In genomic region chr1:172002725-172003345, GRCh38 we compare ENCODE assay signal across 7 cellular contexts.
A peak's percentile ranks its signal among the peaks of the same experiment; 100 is the strongest.
DNase-seq lines count a peak whose midpoint lies in the region; ATAC-seq, FAIRE-seq and TF ChIP-seq lines count a peak whose summit lies in the region.

No MANE protein-coding gene starts in this region.

- H3K27me3 ChIP-seq in CD4-positive, alpha-beta memory T cell (ENCODE audit: insufficient read depth, low read length), result no peaks in the 10 kb centered on the region
- no peaks in the 10 kb centered on the region; a peak in 1 of 4 replicates for H3K27me3 ChIP-seq in GM12878 (replicated peaks in 1 of 2; ENCODE audit: control insufficient read depth in 2 of 2, insufficient read depth in 2 of 2, low read length in 1 of 2)
- no peaks in the 10 kb centered on the region for H3K27me3 ChIP-seq in vagina

- in situ Hi-C loops in GM12878 (cut with MboI), result no loop called here

- peak; percentile 97 for TF ChIP-seq RAD21 in GM12878 (IDR thresholded peaks at IDR 0.05; ENCODE audit: insufficient read depth, low read depth, low read length)

- BruUV-seq in GM12878 (replicated peaks; lab: Mats Ljungman, UMichigan), result no TSS peak

- CTCF ChIA-PET in CD4-positive, alpha-beta memory T cell (lab: Charles Lee; ENCODE audit: partially characterized antibody), result interaction anchor here (0.6 to 6.1 kb wide), 27 partner anchors 8 to 448 kb away, joined by 3 to 56 read pairs (median 4); partner anchors contain the start of gene PIGC
- CTCF ChIA-PET in GM12878 (lab: Yijun Ruan, JAX), result interaction anchor here (0.6 to 6.2 kb wide), 76 partner anchors 9 to 723 kb away, joined by 3 to 91 read pairs (median 4); partner anchors contain the start of genes C1orf105 and PIGC

- H3K9me3 Mint-ChIP-seq in CD4-positive, alpha-beta memory T cell, result no peaks in the 10 kb centered on the region

- no peak overlapping the region for H3K27ac ChIP-seq in CD4-positive, alpha-beta memory T cell (ENCODE audit: low read depth, low read length)
- H3K27ac ChIP-seq in GM12878 (ENCODE audit: control insufficient read depth, insufficient read depth), result no peak overlapping the region
- H3K27ac ChIP-seq in vagina, result no peak overlapping the region

- 1% methylated on average over 3 of the region's 3 CpGs for WGBS in GM12878 (ENCODE audit: insufficient coverage, insufficient replicate concordance, low lambda C conversion rate, missing lambda C conversion rate)

- H3K4me1 Mint-ChIP-seq in CD4-positive, alpha-beta memory T cell, result peaks cover 6 to 16% (median 8%) of the 10 kb centered on the region in 4 donors

- H3K4me2 ChIP-seq in GM12878 (ENCODE audit: control insufficient read depth, insufficient read depth), result no peak overlapping the region

- H3K27ac Mint-ChIP-seq in CD4-positive, alpha-beta memory T cell, result no peak overlapping the region

- no peaks in the 10 kb centered on the region for H3K79me2 ChIP-seq in GM12878 (ENCODE audit: control insufficient read depth, insufficient read depth, low read length)

- SMC1A ChIA-PET in GM12878 (lab: Charles Lee; ENCODE audit: uncharacterized antibody, unreplicated experiment), result interaction anchor here (0.6 to 4.9 kb wide), 48 partner anchors 8 to 922 kb away, joined by 3 to 49 read pairs (median 4); partner anchors contain the start of gene C1orf105

- H3K4me1 ChIP-seq in CD4-positive, alpha-beta memory T cell (ENCODE audit: insufficient read depth, low read length), result no peaks in the 10 kb centered on the region
- H3K4me1 ChIP-seq in GM12878 (ENCODE audit: control insufficient read depth, insufficient read depth, low read length) (no peaks in the 10 kb centered on the region), vagina (no peaks in the 10 kb centered on the region)

- intact Hi-C loops in CD4-positive, alpha-beta memory T cell (cut with micrococcal nuclease), result loop anchor here (1.0 to 5.0 kb wide), 4 partner anchors 396 to 724 kb away; partner anchors contain the start of gene PIGC
- intact Hi-C loops in GM12878 (cut with micrococcal nuclease; ENCODE audit: unreplicated experiment), result loop anchor here (1.0 to 5.0 kb wide), 7 partner anchors 88 to 714 kb away; partner anchors contain the start of gene PIGC
- intact Hi-C loops in vagina (cut with DNase I), result loop anchor here (10.0 kb wide), 1 partner anchor 442 kb away; the partner anchor contains the start of gene PIGC

- TF ChIP-seq POLR2A in GM12878 (IDR thresholded peaks at IDR 0.05; ENCODE audit: low read depth, low read length), result no peak
- TF ChIP-seq POLR2A in vagina (IDR thresholded peaks at IDR 0.05), result no peak

- peak; percentile 66 for FAIRE-seq in GM12878 (lab: Jason Lieb, UNC)

- H3K27me3 Mint-ChIP-seq in CD4-positive, alpha-beta memory T cell, result no peaks in the 10 kb centered on the region

- H3K36me3 Mint-ChIP-seq in CD4-positive, alpha-beta memory T cell, result no peaks in the 10 kb centered on the region

- no peaks in the 10 kb centered on the region for H3K36me3 ChIP-seq in CD4-positive, alpha-beta memory T cell (ENCODE audit: insufficient read depth, low read length)
- H3K36me3 ChIP-seq in GM12878 (ENCODE audit: control insufficient read depth in 2 of 2, insufficient read depth in 2 of 2, low read length in 1 of 2) (no peaks in the 10 kb centered on the region), vagina (no peaks in the 10 kb centered on the region)

- DNase-seq in CD4-positive, alpha-beta memory T cell, result peak; percentile 30 to 46 (median 32)
- DNase-seq in GM10266 (ENCODE audit: extremely low spot score), result peak; percentile 17
- DNase-seq in NCI-H446 treated with DMSO at 0.1 percent for 48 hours (lab: John Stamatoyannopoulos, UW), result peak; percentile 60
- peak; percentile 28 for DNase-seq in GM12878 (ENCODE audit: low read depth, low spot score)
- DNase-seq in kidney tubule cell (ENCODE audit: low spot score), result peak; percentile 63
- DNase-seq in vagina (ENCODE audit: extremely low spot score in 2 of 2), result no peak

- H3K4me3 ChIP-seq in CD4-positive, alpha-beta memory T cell (ENCODE audit: low read length in 2 of 2), result no peak overlapping the region
- no peak overlapping the region for H3K4me3 ChIP-seq in GM12878
- no peak overlapping the region for H3K4me3 ChIP-seq in vagina

- RAD21 ChIA-PET in GM12878 (lab: Charles Lee; ENCODE audit: unreplicated experiment), result interaction anchor here (0.6 to 4.4 kb wide), 30 partner anchors 13 to 717 kb away, joined by 3 to 75 read pairs (median 4); partner anchors contain the start of gene PIGC

- H3K9me3 ChIP-seq in CD4-positive, alpha-beta memory T cell (ENCODE audit: control insufficient read depth in 1 of 2, low read length in 2 of 2), result no peaks in the 10 kb centered on the region
- no peaks in the 10 kb centered on the region for H3K9me3 ChIP-seq in GM12878 (replicated peaks; ENCODE audit: control insufficient read depth, insufficient read depth, low read length)
- no peaks in the 10 kb centered on the region for H3K9me3 ChIP-seq in vagina

- no peak for TF ChIP-seq EP300 in GM12878 (IDR thresholded peaks at IDR 0.05; ENCODE audit: borderline replicate concordance in 1 of 2, control insufficient read depth in 1 of 2, low read depth in 2 of 2, low read length in 2 of 2)

- no peak overlapping the region for H2AFZ ChIP-seq in GM12878 (ENCODE audit: control insufficient read depth, low read depth, low read length)

- POLR2A ChIA-PET in CD4-positive, alpha-beta memory T cell (lab: Charles Lee; ENCODE audit: partially characterized antibody), result interaction anchor here (0.5 to 1.0 kb wide), 2 partner anchors 422 to 530 kb away, joined by 3 read pairs; partner anchors contain the start of gene SUCO
- POLR2A ChIA-PET in GM12878 (lab: Charles Lee), result interaction anchor here (1.3 kb wide), 1 partner anchor 402 kb away, joined by 3 read pairs; no protein-coding TSS in a partner anchor

- ATAC-seq in GM12878 (peak; percentile 72), GM19452 (IDR thresholded peaks at IDR 0.05; ENCODE audit: unreplicated experiment) (no peak)

- no peaks in the 10 kb centered on the region for H4K20me1 ChIP-seq in GM12878 (ENCODE audit: control insufficient read depth, insufficient read depth)

- H3K9ac ChIP-seq in GM12878 (ENCODE audit: control insufficient read depth, insufficient read depth, low read length), result no peak overlapping the region

- TF ChIP-seq CTCF in GM10266 (IDR thresholded peaks at IDR 0.05; ENCODE audit: control insufficient read depth, insufficient read depth, low read depth, missing control alignments) (peak; percentile 71), GM12878 (IDR thresholded peaks at IDR 0.05 in 2 of 3, conservative IDR thresholded peaks at IDR 0.05 in 1 of 3; ENCODE audit: control insufficient read depth in 2 of 3, extremely low read depth in 1 of 3, insufficient read depth in 1 of 3, low read depth in 3 of 3, low read length in 3 of 3) (peak; percentile 56 to 85 (median 65)), vagina (IDR thresholded peaks at IDR 0.05) (peak in 2 of 3 experiments; percentile 53 to 73)

- no peak overlapping the region for H3K4me3 Mint-ChIP-seq in CD4-positive, alpha-beta memory T cell

TF ChIP-seq in GM12878, 131 proteins besides CTCF, POLR2A, EP300 and RAD21:
- no peak for TF ChIP-seq NR2F1 (conservative IDR thresholded peaks at IDR 0.05)
- TF ChIP-seq SKIL (IDR thresholded peaks at IDR 0.05; ENCODE audit: low read depth, poor library complexity, severe bottlenecking), result peak; percentile 21
- TF ChIP-seq SMC3 (IDR thresholded peaks at IDR 0.05; ENCODE audit: borderline replicate concordance, low read length), result peak; percentile 80; the same call in 1 of the 2 replicates
- TF ChIP-seq, protein P1, sequence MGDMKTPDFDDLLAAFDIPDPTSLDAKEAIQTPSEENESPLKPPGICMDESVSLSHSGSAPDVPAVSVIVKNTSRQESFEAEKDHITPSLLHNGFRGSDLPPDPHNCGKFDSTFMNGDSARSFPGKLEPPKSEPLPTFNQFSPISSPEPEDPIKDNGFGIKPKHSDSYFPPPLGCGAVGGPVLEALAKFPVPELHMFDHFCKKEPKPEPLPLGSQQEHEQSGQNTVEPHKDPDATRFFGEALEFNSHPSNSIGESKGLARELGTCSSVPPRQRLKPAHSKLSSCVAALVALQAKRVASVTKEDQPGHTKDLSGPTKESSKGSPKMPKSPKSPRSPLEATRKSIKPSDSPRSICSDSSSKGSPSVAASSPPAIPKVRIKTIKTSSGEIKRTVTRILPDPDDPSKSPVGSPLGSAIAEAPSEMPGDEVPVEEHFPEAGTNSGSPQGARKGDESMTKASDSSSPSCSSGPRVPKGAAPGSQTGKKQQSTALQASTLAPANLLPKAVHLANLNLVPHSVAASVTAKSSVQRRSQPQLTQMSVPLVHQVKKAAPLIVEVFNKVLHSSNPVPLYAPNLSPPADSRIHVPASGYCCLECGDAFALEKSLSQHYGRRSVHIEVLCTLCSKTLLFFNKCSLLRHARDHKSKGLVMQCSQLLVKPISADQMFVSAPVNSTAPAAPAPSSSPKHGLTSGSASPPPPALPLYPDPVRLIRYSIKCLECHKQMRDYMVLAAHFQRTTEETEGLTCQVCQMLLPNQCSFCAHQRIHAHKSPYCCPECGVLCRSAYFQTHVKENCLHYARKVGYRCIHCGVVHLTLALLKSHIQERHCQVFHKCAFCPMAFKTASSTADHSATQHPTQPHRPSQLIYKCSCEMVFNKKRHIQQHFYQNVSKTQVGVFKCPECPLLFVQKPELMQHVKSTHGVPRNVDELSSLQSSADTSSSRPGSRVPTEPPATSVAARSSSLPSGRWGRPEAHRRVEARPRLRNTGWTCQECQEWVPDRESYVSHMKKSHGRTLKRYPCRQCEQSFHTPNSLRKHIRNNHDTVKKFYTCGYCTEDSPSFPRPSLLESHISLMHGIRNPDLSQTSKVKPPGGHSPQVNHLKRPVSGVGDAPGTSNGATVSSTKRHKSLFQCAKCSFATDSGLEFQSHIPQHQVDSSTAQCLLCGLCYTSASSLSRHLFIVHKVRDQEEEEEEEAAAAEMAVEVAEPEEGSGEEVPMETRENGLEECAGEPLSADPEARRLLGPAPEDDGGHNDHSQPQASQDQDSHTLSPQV (IDR thresholded peaks at IDR 0.05), result 0 out of 2 replicates have a peak, but pooled peaks have one; percentile 15

Comparison
In these comparisons a context has a peak if more than half of its experiments do, and no peak if none do; other contexts are left out.
1. DNase-seq: peak in CD4-positive, alpha-beta memory T cell (5 of 5), GM10266 (single experiment), NCI-H446 treated with DMSO at 0.1 percent for 48 hours (single experiment), GM12878 (single experiment) and kidney tubule cell (single experiment); none in vagina (0 of 2).
2. Peak in every context shown above with its lines, with median percentiles within 50 percentile points of each other: CTCF ChIP-seq.